1 cellular context compared by ENCODE assay signal in genomic region chr17:18960241-18960665, GRCh38.
TF ChIP-seq lines count a peak whose summit lies in the region.

No MANE protein-coding gene starts in this region.

TF ChIP-seq in SK-N-SH, 30 proteins besides CTCF, POLR2A, EP300 and RAD21 (continued from another document):
- TF ChIP-seq USF2 (IDR thresholded peaks at IDR 0.05; ENCODE audit: borderline replicate concordance, low read depth, low read length): no peak
- TF ChIP-seq, protein P1, sequence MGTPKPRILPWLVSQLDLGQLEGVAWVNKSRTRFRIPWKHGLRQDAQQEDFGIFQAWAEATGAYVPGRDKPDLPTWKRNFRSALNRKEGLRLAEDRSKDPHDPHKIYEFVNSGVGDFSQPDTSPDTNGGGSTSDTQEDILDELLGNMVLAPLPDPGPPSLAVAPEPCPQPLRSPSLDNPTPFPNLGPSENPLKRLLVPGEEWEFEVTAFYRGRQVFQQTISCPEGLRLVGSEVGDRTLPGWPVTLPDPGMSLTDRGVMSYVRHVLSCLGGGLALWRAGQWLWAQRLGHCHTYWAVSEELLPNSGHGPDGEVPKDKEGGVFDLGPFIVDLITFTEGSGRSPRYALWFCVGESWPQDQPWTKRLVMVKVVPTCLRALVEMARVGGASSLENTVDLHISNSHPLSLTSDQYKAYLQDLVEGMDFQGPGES (IDR thresholded peaks at IDR 0.05; ENCODE audit: low read depth, low read length): no peak
